Comparison of ENCODE assay signal across 9 cellular contexts in genomic region chr14:72443991-72444431, GRCh38.
A peak's percentile ranks its signal among the peaks of the same experiment; 100 is the strongest.
DNase-seq lines count a peak whose midpoint lies in the region; ATAC-seq, FAIRE-seq and TF ChIP-seq lines count a peak whose summit lies in the region.
"Had no signal": no experiment of that assay in that cellular context is flagged by ENCODE, and none has a peak within 500 bp of the region (broad histone marks: within the 10 kb centered on the region; RNA-seq: fewer than 3 reads in every experiment).

No MANE protein-coding gene starts in this region.

- TF ChIP-seq POLR2A in GM12891 (IDR thresholded peaks at IDR 0.05; ENCODE audit: low read depth, low read length), result no peak

- no peaks in the 10 kb centered on the region for H3K36me3 ChIP-seq in OCI-LY1 (ENCODE audit: insufficient read depth, low read length)
- H3K36me3 ChIP-seq: gastroesophageal sphincter had no signal

- no peaks in the 10 kb centered on the region for H3K9me2 ChIP-seq in OCI-LY1 (ENCODE audit: low read depth, low read length)

- FAIRE-seq in GM12891 (lab: Jason Lieb, UNC) (peak; percentile 86), HTR-8/SVneo (lab: Jason Lieb, UNC) (no peak)

- no peak for TF ChIP-seq CTCF in OCI-LY1 (IDR thresholded peaks at IDR 0.05; ENCODE audit: low read length)

- ATAC-seq in GM21528 (IDR thresholded peaks at IDR 0.05; ENCODE audit: low FRiP score, unreplicated experiment) (no peak), GM19455 (IDR thresholded peaks at IDR 0.05; ENCODE audit: unreplicated experiment) (no peak)
- ATAC-seq: gastroesophageal sphincter had no signal

- no peak for DNase-seq in GM12891 (ENCODE audit: insufficient read length, low spot score)
- DNase-seq in activated effector memory CD4-positive, alpha-beta T cell treated with anti-CD3 and anti-CD28 coated beads, Interleukin-2, amount 50 U/mL, for 16 hours, result peak; percentile 76
- DNase-seq in stimulated activated CD4-positive, alpha-beta T cell treated with anti-CD3 and anti-CD28 coated beads, Interleukin-2, amount 100 ng/mL, for 48 hours, result peak; percentile 10 to 15
- no peak for DNase-seq in HTR-8/SVneo (ENCODE audit: insufficient read length, low spot score)
- no peak for DNase-seq in SKM-1 (lab: John Stamatoyannopoulos, UW; ENCODE audit: unreplicated experiment)

- H3K79me2 ChIP-seq in OCI-LY1 (ENCODE audit: insufficient read depth, low read length), result no peaks in the 10 kb centered on the region

- no peaks in the 10 kb centered on the region for H3K9me3 ChIP-seq in OCI-LY1 (ENCODE audit: low read length)
- H3K9me3 ChIP-seq: gastroesophageal sphincter had no signal

- no peak overlapping the region for H3K27ac ChIP-seq in OCI-LY1 (ENCODE audit: low read depth, low read length, poor library complexity, severe bottlenecking)
- H3K27ac ChIP-seq: gastroesophageal sphincter had no signal

- H3K9ac ChIP-seq in OCI-LY1 (ENCODE audit: low read length), result no peak overlapping the region

- H3K4me3 ChIP-seq in OCI-LY1 (ENCODE audit: low read depth, low read length, poor library complexity, severe bottlenecking), result no peak overlapping the region
- H3K4me3 ChIP-seq: gastroesophageal sphincter had no signal

- H3F3A ChIP-seq in OCI-LY1 (ENCODE audit: insufficient read depth, low read length), result no peaks in the 10 kb centered on the region

- H4K20me1 ChIP-seq in OCI-LY1 (ENCODE audit: insufficient read depth, low read length), result no peaks in the 10 kb centered on the region

- peak overlapping the region; percentile 42; the same call in 1 of the 2 replicates for H3K4me2 ChIP-seq in OCI-LY1 (ENCODE audit: low read length)

- no peaks in the 10 kb centered on the region for H3K27me3 ChIP-seq in OCI-LY1 (ENCODE audit: insufficient read depth, low read length)
- H3K27me3 ChIP-seq: gastroesophageal sphincter had no signal

- no peak overlapping the region for H2AFZ ChIP-seq in OCI-LY1 (ENCODE audit: low read length)

- peaks cover 15% of the 10 kb centered on the region for H3K4me1 ChIP-seq in OCI-LY1 (ENCODE audit: insufficient read depth, low read length, severe bottlenecking)
- H3K4me1 ChIP-seq: gastroesophageal sphincter had no signal

TF ChIP-seq in GM12891, 5 proteins besides CTCF, POLR2A, EP300 and RAD21:
- no peak for TF ChIP-seq POU2F2 (IDR thresholded peaks at IDR 0.05; ENCODE audit: low read depth, low read length)
- no peak for TF ChIP-seq PAX5 (IDR thresholded peaks at IDR 0.05; ENCODE audit: insufficient read depth, low read length, severe bottlenecking)
- peak; percentile 90 for TF ChIP-seq SPI1 (IDR thresholded peaks at IDR 0.05; ENCODE audit: low read depth, low read length)

Comparison
In these comparisons a context has a peak if more than half of its experiments do, and no peak if none do; other contexts are left out.
1. DNase-seq: peak in activated effector memory CD4-positive, alpha-beta T cell treated with anti-CD3 and anti-CD28 coated beads, Interleukin-2, amount 50 U/mL, for 16 hours (single experiment) and stimulated activated CD4-positive, alpha-beta T cell treated with anti-CD3 and anti-CD28 coated beads, Interleukin-2, amount 100 ng/mL, for 48 hours (2 of 2); none in GM12891 (single experiment), HTR-8/SVneo (single experiment) and SKM-1 (single experiment).